In genomic region chr15:52527196-52527897, GRCh38 we compare ENCODE assay signal across 8 cellular contexts. TPM values are rescaled to one million over a fixed set of nuclear protein-coding genes. Genes with fewer than 3 reads are reported as not detected.
DNase-seq lines count a peak whose midpoint lies in the region; ATAC-seq and TF ChIP-seq lines count a peak whose summit lies in the region.

No MANE protein-coding gene starts in this region.

- peaks cover 5% of the 10 kb centered on the region for H4K20me1 ChIP-seq in GM23338 (replicated peaks; ENCODE audit: insufficient read depth)
- H4K20me1 ChIP-seq in SU-DHL-6 (ENCODE audit: low read depth, low read length) = no peaks in the 10 kb centered on the region; the same call in 1 of the 2 replicates

- TF ChIP-seq CTCF in GM23338 (conservative IDR thresholded peaks at IDR 0.05; ENCODE audit: low read depth in 2 of 2) (no peak), SU-DHL-6 (IDR thresholded peaks at IDR 0.05; ENCODE audit: insufficient read depth, low read length, poor library complexity, severe bottlenecking) (no peak), fibroblast of the aortic adventitia (IDR thresholded peaks at IDR 0.05; ENCODE audit: insufficient read depth, low read length) (no peak), GM10248 (IDR thresholded peaks at IDR 0.05; ENCODE audit: control extremely low read depth, extremely low read depth, low read depth, missing control alignments) (no peak)

- H3K36me3 Mint-ChIP-seq in GM23338 (ENCODE audit: low read depth) = no peaks in the 10 kb centered on the region; the same call in 2 of the 3 replicates

- POLR2A ChIA-PET in GM10248 (lab: Yijun Ruan, JAX) = no interaction called here

- H3K9me3 Mint-ChIP-seq in GM23338 = no peaks in the 10 kb centered on the region

- H3K9ac ChIP-seq in SU-DHL-6 (ENCODE audit: low read length) (peak overlapping the region; percentile 57), skeletal muscle tissue (ENCODE audit: low read depth in 1 of 3, low read length in 3 of 3) (peak overlapping the region; percentile 81 to 89 (median 85))

- peaks cover 47% of the 10 kb centered on the region for H3K79me2 ChIP-seq in GM23338 (replicated peaks; ENCODE audit: insufficient read depth)
- H3K79me2 ChIP-seq in SU-DHL-6 (ENCODE audit: insufficient read depth, low read length) = no peaks in the 10 kb centered on the region

- H3K4me1 Mint-ChIP-seq in GM23338 = peaks cover 26% of the 10 kb centered on the region

- ATAC-seq in GM23338 = no peak
- no peak for ATAC-seq in GM21619 (IDR thresholded peaks at IDR 0.05; ENCODE audit: unreplicated experiment)

- H2AFZ ChIP-seq in GM23338 = no peak overlapping the region
- H2AFZ ChIP-seq in SU-DHL-6 (ENCODE audit: low read depth, low read length, severe bottlenecking) = no peak overlapping the region

- H3K4me3 Mint-ChIP-seq in GM23338 = peak overlapping the region; percentile 94

- H3K9me2 ChIP-seq in GM23338 (ENCODE audit: insufficient read depth) = no peaks in the 10 kb centered on the region
- no peaks in the 10 kb centered on the region for H3K9me2 ChIP-seq in SU-DHL-6 (replicated peaks; ENCODE audit: insufficient read depth, low read length)

- DNase-seq in GM23338 (ENCODE audit: low spot score) (no peak), fibroblast of the aortic adventitia (ENCODE audit: low read depth) (no peak), NCI-H345 treated with DMSO at 0.1 percent for 48 hours (lab: John Stamatoyannopoulos, UW; ENCODE audit: unreplicated experiment) (no peak), COR-L47 (lab: John Stamatoyannopoulos, UW) (no peak), GM10248 (ENCODE audit: extremely low spot score) (no peak)

- peaks cover 39% of the 10 kb centered on the region for H3K27me3 Mint-ChIP-seq in GM23338 (ENCODE audit: insufficient read depth, low read depth, poor library complexity)

- H3K27me3 ChIP-seq in GM23338 (ENCODE audit: insufficient read depth) = peaks cover 47% of the 10 kb centered on the region
- no peaks in the 10 kb centered on the region for H3K27me3 ChIP-seq in SU-DHL-6 (ENCODE audit: low read length)
- H3K27me3 ChIP-seq in skeletal muscle tissue (ENCODE audit: control insufficient read depth in 3 of 3, insufficient read depth in 3 of 3, low read length in 3 of 3) = peaks cover 0 to 3% (median 0%) of the 10 kb centered on the region in 3 donors

- no peak overlapping the region for H3K27ac Mint-ChIP-seq in GM23338

- no peak overlapping the region for H3K27ac ChIP-seq in GM23338 (ENCODE audit: low read depth)
- no peak overlapping the region for H3K27ac ChIP-seq in SU-DHL-6 (ENCODE audit: low read depth, low read length)
- no peak overlapping the region for H3K27ac ChIP-seq in skeletal muscle tissue (ENCODE audit: low read depth, low read length)

- peak overlapping the region; percentile 93 for H3K4me3 ChIP-seq in GM23338
- H3K4me3 ChIP-seq in SU-DHL-6 (ENCODE audit: insufficient read depth, low read length, poor library complexity, severe bottlenecking) = peak overlapping the region; percentile 86
- H3K4me3 ChIP-seq in fibroblast of the aortic adventitia (ENCODE audit: low read depth, low read length) = peak overlapping the region; percentile 77
- peak overlapping the region in 2 of 3 donors; percentile 72 to 82 for H3K4me3 ChIP-seq in skeletal muscle tissue (ENCODE audit: low read length in 3 of 3)

- H3K9me3 ChIP-seq in SU-DHL-6 (ENCODE audit: insufficient read depth, low read length) = no peaks in the 10 kb centered on the region
- no peaks in the 10 kb centered on the region for H3K9me3 ChIP-seq in skeletal muscle tissue (ENCODE audit: control insufficient read depth in 3 of 3, low read length in 3 of 3)

- H3K4me1 ChIP-seq in GM23338 (ENCODE audit: insufficient read depth) (peaks cover 24% of the 10 kb centered on the region), skeletal muscle tissue (ENCODE audit: control insufficient read depth in 3 of 3, insufficient read depth in 3 of 3, low read length in 3 of 3) (peaks cover 14 to 30% (median 26%) of the 10 kb centered on the region in 3 donors)

- H3K36me3 ChIP-seq in GM23338 (ENCODE audit: insufficient read depth) = no peaks in the 10 kb centered on the region
- H3K36me3 ChIP-seq in SU-DHL-6 (ENCODE audit: low read length) = no peaks in the 10 kb centered on the region
- H3K36me3 ChIP-seq in skeletal muscle tissue (ENCODE audit: control insufficient read depth in 3 of 3, insufficient read depth in 3 of 3, low read length in 3 of 3) = no peaks in the 10 kb centered on the region

- peak overlapping the region; percentile 94 for H3K4me2 ChIP-seq in GM23338
- peak overlapping the region; percentile 72 for H3K4me2 ChIP-seq in SU-DHL-6 (ENCODE audit: low read depth, low read length, poor library complexity, severe bottlenecking)

- H3F3A ChIP-seq in GM23338 (replicated peaks; ENCODE audit: low read depth) (peaks cover 24% of the 10 kb centered on the region), SU-DHL-6 (ENCODE audit: insufficient read depth) (no peaks in the 10 kb centered on the region)

- CTCF ChIA-PET in GM10248 (lab: Yijun Ruan, JAX) = interaction anchor here (0.8 to 2.0 kb wide), 10 partner anchors 12 to 270 kb away, joined by 3 to 6 read pairs (median 4); no protein-coding TSS in a partner anchor

TF ChIP-seq in GM23338, 12 proteins besides CTCF, POLR2A, EP300 and RAD21 (continues in another document):
- TF ChIP-seq CREB1 (CRISPR knock-in tag; IDR thresholded peaks at IDR 0.05; ENCODE audit: low read depth) (no peak), ZNF114 (CRISPR knock-in tag; IDR thresholded peaks at IDR 0.05) (no peak), POLR2AphosphoS5 (IDR thresholded peaks at IDR 0.05; ENCODE audit: low read depth) (no peak), ZNF331 (CRISPR knock-in tag; IDR thresholded peaks at IDR 0.05; ENCODE audit: low read depth) (no peak), EZH2phosphoT487 (IDR thresholded peaks at IDR 0.05; ENCODE audit: unreplicated experiment) (no peak), JUNB (IDR thresholded peaks at IDR 0.05; ENCODE audit: unreplicated experiment) (no peak), STAT1 (IDR thresholded peaks at IDR 0.05; ENCODE audit: unreplicated experiment) (no peak)

RNA-seq across cellular contexts. Expression of gene MYO5A, which starts 1.3 kb away (rescaled TPM):
- total RNA-seq in GM23338 (2014; rRNA removed; shearing (Covaris generic)) = 30.2 and 31.8 TPM in 2 replicates
- polyA plus RNA-seq in GM23338 (2016; fragmentation: Nextera tagmentation; extraction: Ambion mirVana) = 5.6 and 5.7 TPM in 2 replicates
- total RNA-seq in fibroblast of the aortic adventitia (ENCODE audit: low replicate concordance) = 18.9 and 80.3 TPM in 2 replicates
- 9.4 TPM for total RNA-seq in skeletal muscle tissue

RNA-seq across cellular contexts. Expression of gene ARPP19, which starts 41.5 kb away (rescaled TPM):
- total RNA-seq in GM23338 (2014; rRNA removed; shearing (Covaris generic)) = 192 and 193 TPM in 2 replicates
- 78.3 and 79.6 TPM in 2 replicates for polyA plus RNA-seq in GM23338 (2016; fragmentation: Nextera tagmentation; extraction: Ambion mirVana)
- total RNA-seq in fibroblast of the aortic adventitia (ENCODE audit: low replicate concordance) (91.5 and 168 TPM in 2 replicates), skeletal muscle tissue (69.9 TPM)
